8 cellular contexts compared by ENCODE assay signal in genomic region chr11:77993902-77994301, GRCh38. TPM values are rescaled to one million over a fixed set of nuclear protein-coding genes. Genes with fewer than 3 reads are reported as not detected.
DNase-seq lines count a peak whose midpoint lies in the region; ATAC-seq, FAIRE-seq and TF ChIP-seq lines count a peak whose summit lies in the region.

No MANE protein-coding gene starts in this region.

- intact Hi-C loops in kidney (cut with DNase I): no loop called here

- H3K27ac ChIP-seq in kidney (ENCODE audit: low read depth in 2 of 2, low read length in 2 of 2): no peak overlapping the region
- no peak overlapping the region for H3K27ac ChIP-seq in thymus (ENCODE audit: low read depth)

- H3K4me3 ChIP-seq in kidney (ENCODE audit: low read length in 2 of 2) (peak overlapping the region; percentile 92 to 97), thymus (ENCODE audit: low read length) (peak overlapping the region; percentile 86)

- no peaks in the 10 kb centered on the region for H3K27me3 Mint-ChIP-seq in activated CD8-positive, alpha-beta memory T cell treated with anti-CD3 and anti-CD28 coated beads, Interleukin-2, amount 10 ng/mL, durations not matched to agents 7 days and 5 days
- no peaks in the 10 kb centered on the region for H3K27me3 Mint-ChIP-seq in activated naive CD8-positive, alpha-beta T cell treated with anti-CD3 and anti-CD28 coated beads for 36 hours

- no peak for ATAC-seq in activated CD8-positive, alpha-beta memory T cell treated with anti-CD3 and anti-CD28 coated beads, Interleukin-2, amount 10 ng/mL, durations not matched to agents 7 days and 5 days
- no peak for ATAC-seq in GM19324 (IDR thresholded peaks at IDR 0.05; ENCODE audit: low FRiP score, unreplicated experiment)
- ATAC-seq in GM21717 (IDR thresholded peaks at IDR 0.05; ENCODE audit: unreplicated experiment): no peak
- no peak for ATAC-seq in GM18519 (IDR thresholded peaks at IDR 0.05; ENCODE audit: low FRiP score, unreplicated experiment)

- H3K27me3 ChIP-seq in thymus (ENCODE audit: control insufficient read depth, insufficient read depth): no peaks in the 10 kb centered on the region

- H3K4me1 ChIP-seq in kidney (ENCODE audit: control insufficient read depth in 1 of 2, insufficient read depth in 1 of 2, low read depth in 1 of 2, low read length in 2 of 2) (peaks cover 7 to 11% of the 10 kb centered on the region in 2 donors), thymus (ENCODE audit: control insufficient read depth, insufficient read depth, low read length) (peaks cover 2% of the 10 kb centered on the region)

- CTCF ChIA-PET in activated CD8-positive, alpha-beta memory T cell treated with anti-CD3 and anti-CD28 coated beads, Interleukin-2, amount 10 ng/mL, durations not matched to agents 7 days and 5 days (lab: Charles Lee): interaction anchor here (0.6 to 2.0 kb wide), 5 partner anchors 16 to 423 kb away, joined by 3 to 25 read pairs (median 4); partner anchors contain the start of genes AAMDC, GAB2 and RSF1

- no peaks in the 10 kb centered on the region for H3K9me3 Mint-ChIP-seq in activated CD8-positive, alpha-beta memory T cell treated with anti-CD3 and anti-CD28 coated beads, Interleukin-2, amount 10 ng/mL, durations not matched to agents 7 days and 5 days (ENCODE audit: low read depth)
- no peaks in the 10 kb centered on the region for H3K9me3 Mint-ChIP-seq in activated naive CD8-positive, alpha-beta T cell treated with anti-CD3 and anti-CD28 coated beads for 36 hours

- peak overlapping the region; percentile 91 for H3K27ac Mint-ChIP-seq in activated CD8-positive, alpha-beta memory T cell treated with anti-CD3 and anti-CD28 coated beads, Interleukin-2, amount 10 ng/mL, durations not matched to agents 7 days and 5 days
- H3K27ac Mint-ChIP-seq in activated naive CD8-positive, alpha-beta T cell treated with anti-CD3 and anti-CD28 coated beads for 36 hours: peak overlapping the region; percentile 92

- H3K4me1 Mint-ChIP-seq in activated CD8-positive, alpha-beta memory T cell treated with anti-CD3 and anti-CD28 coated beads, Interleukin-2, amount 10 ng/mL, durations not matched to agents 7 days and 5 days: peaks cover 24% of the 10 kb centered on the region
- peaks cover 13% of the 10 kb centered on the region for H3K4me1 Mint-ChIP-seq in activated naive CD8-positive, alpha-beta T cell treated with anti-CD3 and anti-CD28 coated beads for 36 hours

- no peak for TF ChIP-seq CTCF in kidney (IDR thresholded peaks at IDR 0.05; ENCODE audit: borderline replicate concordance, extremely low read depth, insufficient read depth)

- peaks cover 1% of the 10 kb centered on the region for H3K36me3 Mint-ChIP-seq in activated CD8-positive, alpha-beta memory T cell treated with anti-CD3 and anti-CD28 coated beads, Interleukin-2, amount 10 ng/mL, durations not matched to agents 7 days and 5 days
- H3K36me3 Mint-ChIP-seq in activated naive CD8-positive, alpha-beta T cell treated with anti-CD3 and anti-CD28 coated beads for 36 hours: peaks cover 4% of the 10 kb centered on the region

- H3K36me3 ChIP-seq in kidney (ENCODE audit: control insufficient read depth in 1 of 2, insufficient read depth in 2 of 2, low read length in 2 of 2): peaks cover 5 to 7% of the 10 kb centered on the region in 2 donors
- H3K36me3 ChIP-seq in thymus (ENCODE audit: control insufficient read depth, insufficient read depth): peaks cover 21% of the 10 kb centered on the region

- WGBS in thymus: 10% methylated on average over 11 of the region's 11 CpGs

- FAIRE-seq in kidney (lab: Jason Lieb, UNC): no peak

- H3K9me3 ChIP-seq in kidney (ENCODE audit: control insufficient read depth in 1 of 2, low read length in 2 of 2): no peaks in the 10 kb centered on the region
- H3K9me3 ChIP-seq in thymus (ENCODE audit: control insufficient read depth): no peaks in the 10 kb centered on the region

- H3K9ac ChIP-seq in kidney (ENCODE audit: low read length in 2 of 2): peak overlapping the region; percentile 63 to 77

- no peak for DNase-seq in activated CD8-positive, alpha-beta memory T cell treated with anti-CD3 and anti-CD28 coated beads, Interleukin-2, amount 10 ng/mL, durations not matched to agents 7 days and 5 days
- no peak for DNase-seq in activated CD8-positive, alpha-beta memory T cell treated with anti-CD3 and anti-CD28 coated beads for 24 hours
- DNase-seq in activated naive CD8-positive, alpha-beta T cell treated with anti-CD3 and anti-CD28 coated beads for 36 hours: no peak
- no peak for DNase-seq in kidney

- peak overlapping the region; percentile 94 for H3K4me3 Mint-ChIP-seq in activated CD8-positive, alpha-beta memory T cell treated with anti-CD3 and anti-CD28 coated beads, Interleukin-2, amount 10 ng/mL, durations not matched to agents 7 days and 5 days
- peak overlapping the region; percentile 96 for H3K4me3 Mint-ChIP-seq in activated naive CD8-positive, alpha-beta T cell treated with anti-CD3 and anti-CD28 coated beads for 36 hours

RNA-seq across cellular contexts. Expression of gene INTS4, which starts 0.6 kb away (rescaled TPM):
- 10 to 100 TPM; 53.9 to 57.9 TPM for total RNA-seq in activated CD8-positive, alpha-beta memory T cell treated with anti-CD3 and anti-CD28 coated beads, Interleukin-2, amount 10 ng/mL, durations not matched to agents 7 days and 5 days
- total RNA-seq in activated naive CD8-positive, alpha-beta T cell treated with anti-CD3 and anti-CD28 coated beads for 36 hours: 10 to 100 TPM; 45.2 to 46.2 TPM
- total RNA-seq in kidney: 34.6 TPM
- polyA plus RNA-seq in kidney (ENCODE audit: insufficient read depth, low read depth, low replicate concordance) (16.7 TPM), thymus (38.3 TPM)

RNA-seq across cellular contexts. Expression of gene KCTD14, which starts 29.2 kb away (rescaled TPM):
- total RNA-seq in activated CD8-positive, alpha-beta memory T cell treated with anti-CD3 and anti-CD28 coated beads, Interleukin-2, amount 10 ng/mL, durations not matched to agents 7 days and 5 days: under 1 TPM; 0.18 to 0.23 TPM
- under 1 TPM; 0.12 to 0.50 TPM for total RNA-seq in activated naive CD8-positive, alpha-beta T cell treated with anti-CD3 and anti-CD28 coated beads for 36 hours
- 13.7 TPM for total RNA-seq in kidney
- 14.8 TPM for polyA plus RNA-seq in kidney (ENCODE audit: insufficient read depth, low read depth, low replicate concordance)
- 2.0 TPM for polyA plus RNA-seq in thymus
